Comparison of ENCODE assay signal across 1 cellular context in the genomic region with DNA sequence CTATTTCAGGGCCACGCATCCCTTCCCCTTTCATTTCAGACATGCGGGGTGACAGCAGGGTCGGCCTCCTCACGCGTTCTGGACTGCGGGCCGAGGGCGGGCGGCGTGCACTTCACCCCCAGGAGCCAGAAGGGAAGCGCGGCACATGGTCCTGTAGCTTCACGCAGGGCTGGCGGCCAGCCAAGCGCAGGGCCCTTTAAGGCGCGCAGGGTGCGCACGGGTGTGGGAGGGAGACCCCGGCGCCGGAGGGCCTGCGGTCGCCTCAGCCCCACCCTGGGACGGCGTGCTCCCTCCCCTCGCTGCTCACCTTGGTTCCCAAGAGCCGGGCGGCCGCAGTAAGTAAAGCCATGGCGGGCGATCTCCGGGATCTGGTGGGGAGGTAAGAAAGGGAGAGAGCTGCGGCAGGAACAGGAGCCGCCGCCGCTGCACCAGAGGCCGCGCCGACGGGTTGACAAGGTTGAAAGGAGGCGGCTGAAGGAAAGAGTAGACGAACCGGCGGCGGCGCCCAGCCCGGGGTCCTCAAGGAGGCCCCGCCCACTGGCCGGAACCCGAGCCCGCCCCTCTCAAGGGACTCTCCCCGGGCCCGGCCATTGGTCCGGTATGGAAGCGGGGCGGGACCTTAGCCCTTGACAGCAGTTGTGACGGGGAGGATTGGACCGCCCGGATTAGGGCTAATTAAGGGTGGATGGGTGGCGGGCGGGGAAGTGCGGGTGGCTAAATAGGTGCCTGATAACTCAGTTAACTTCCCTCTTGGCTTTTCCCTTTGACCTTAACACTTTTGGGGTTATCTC.
TF ChIP-seq lines count a peak whose summit lies in the region.

A gene (minus strand): TSS at position 478 of the 791 bp plus-strand sequence. CDS start 129 bp downstream, at position 349.

TF ChIP-seq in HEK293, 187 proteins besides CTCF, POLR2A, EP300 and RAD21 (continued from another document and continues in another):
- TF ChIP-seq, protein P1, sequence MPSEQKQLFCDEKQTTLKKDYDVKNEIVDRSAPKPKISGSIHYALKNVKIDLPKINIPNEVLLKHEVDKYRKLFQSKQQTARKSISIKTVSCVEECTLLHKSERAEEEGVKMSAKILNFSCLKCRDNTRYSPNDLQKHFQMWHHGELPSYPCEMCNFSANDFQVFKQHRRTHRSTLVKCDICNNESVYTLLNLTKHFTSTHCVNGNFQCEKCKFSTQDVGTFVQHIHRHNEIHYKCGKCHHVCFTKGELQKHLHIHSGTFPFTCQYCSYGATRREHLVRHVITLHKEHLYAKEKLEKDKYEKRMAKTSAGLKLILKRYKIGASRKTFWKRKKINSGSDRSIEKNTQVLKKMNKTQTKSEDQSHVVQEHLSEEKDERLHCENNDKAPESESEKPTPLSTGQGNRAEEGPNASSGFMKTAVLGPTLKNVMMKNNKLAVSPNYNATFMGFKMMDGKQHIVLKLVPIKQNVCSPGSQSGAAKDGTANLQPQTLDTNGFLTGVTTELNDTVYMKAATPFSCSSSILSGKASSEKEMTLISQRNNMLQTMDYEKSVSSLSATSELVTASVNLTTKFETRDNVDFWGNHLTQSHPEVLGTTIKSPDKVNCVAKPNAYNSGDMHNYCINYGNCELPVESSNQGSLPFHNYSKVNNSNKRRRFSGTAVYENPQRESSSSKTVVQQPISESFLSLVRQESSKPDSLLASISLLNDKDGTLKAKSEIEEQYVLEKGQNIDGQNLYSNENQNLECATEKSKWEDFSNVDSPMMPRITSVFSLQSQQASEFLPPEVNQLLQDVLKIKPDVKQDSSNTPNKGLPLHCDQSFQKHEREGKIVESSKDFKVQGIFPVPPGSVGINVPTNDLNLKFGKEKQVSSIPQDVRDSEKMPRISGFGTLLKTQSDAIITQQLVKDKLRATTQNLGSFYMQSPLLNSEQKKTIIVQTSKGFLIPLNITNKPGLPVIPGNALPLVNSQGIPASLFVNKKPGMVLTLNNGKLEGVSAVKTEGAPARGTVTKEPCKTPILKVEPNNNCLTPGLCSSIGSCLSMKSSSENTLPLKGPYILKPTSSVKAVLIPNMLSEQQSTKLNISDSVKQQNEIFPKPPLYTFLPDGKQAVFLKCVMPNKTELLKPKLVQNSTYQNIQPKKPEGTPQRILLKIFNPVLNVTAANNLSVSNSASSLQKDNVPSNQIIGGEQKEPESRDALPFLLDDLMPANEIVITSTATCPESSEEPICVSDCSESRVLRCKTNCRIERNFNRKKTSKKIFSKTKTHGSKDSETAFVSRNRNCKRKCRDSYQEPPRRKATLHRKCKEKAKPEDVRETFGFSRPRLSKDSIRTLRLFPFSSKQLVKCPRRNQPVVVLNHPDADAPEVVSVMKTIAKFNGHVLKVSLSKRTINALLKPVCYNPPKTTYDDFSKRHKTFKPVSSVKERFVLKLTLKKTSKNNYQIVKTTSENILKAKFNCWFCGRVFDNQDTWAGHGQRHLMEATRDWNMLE (tag by site-specific recombination; conservative IDR thresholded peaks at IDR 0.05; ENCODE audit: low read depth): no peak
- peak; percentile 87; the same call in 1 of the 2 replicates for TF ChIP-seq ZNF324 (tag by site-specific recombination; IDR thresholded peaks at IDR 0.05)
- peak; percentile 96 for TF ChIP-seq ZNF2 (tag by site-specific recombination; IDR thresholded peaks at IDR 0.05)
- no peak for TF ChIP-seq ZNF48 (tag by site-specific recombination; IDR thresholded peaks at IDR 0.05)
- no peak for TF ChIP-seq ZNF157 (tag by site-specific recombination; IDR thresholded peaks at IDR 0.05)
- no peak for TF ChIP-seq ZNF701 (tag by site-specific recombination; IDR thresholded peaks at IDR 0.05)
- TF ChIP-seq ZNF530 (tag by site-specific recombination; IDR thresholded peaks at IDR 0.05; ENCODE audit: low read depth): no peak
- TF ChIP-seq, protein P2, sequence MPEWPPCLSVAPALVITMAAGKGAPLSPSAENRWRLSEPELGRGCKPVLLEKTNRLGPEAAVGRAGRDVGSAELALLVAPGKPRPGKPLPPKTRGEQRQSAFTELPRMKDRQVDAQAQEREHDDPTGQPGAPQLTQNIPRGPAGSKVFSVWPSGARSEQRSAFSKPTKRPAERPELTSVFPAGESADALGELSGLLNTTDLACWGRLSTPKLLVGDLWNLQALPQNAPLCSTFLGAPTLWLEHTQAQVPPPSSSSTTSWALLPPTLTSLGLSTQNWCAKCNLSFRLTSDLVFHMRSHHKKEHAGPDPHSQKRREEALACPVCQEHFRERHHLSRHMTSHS (tag by site-specific recombination; IDR thresholded peaks at IDR 0.05): no peak
- TF ChIP-seq ZNF510 (tag by site-specific recombination; IDR thresholded peaks at IDR 0.05; ENCODE audit: insufficient replicate concordance): no peak
- TF ChIP-seq KLF8 (tag by site-specific recombination; IDR thresholded peaks at IDR 0.05): peak; percentile 85
- no peak for TF ChIP-seq ZNF112 (tag by site-specific recombination; IDR thresholded peaks at IDR 0.05)
- TF ChIP-seq, protein P3, sequence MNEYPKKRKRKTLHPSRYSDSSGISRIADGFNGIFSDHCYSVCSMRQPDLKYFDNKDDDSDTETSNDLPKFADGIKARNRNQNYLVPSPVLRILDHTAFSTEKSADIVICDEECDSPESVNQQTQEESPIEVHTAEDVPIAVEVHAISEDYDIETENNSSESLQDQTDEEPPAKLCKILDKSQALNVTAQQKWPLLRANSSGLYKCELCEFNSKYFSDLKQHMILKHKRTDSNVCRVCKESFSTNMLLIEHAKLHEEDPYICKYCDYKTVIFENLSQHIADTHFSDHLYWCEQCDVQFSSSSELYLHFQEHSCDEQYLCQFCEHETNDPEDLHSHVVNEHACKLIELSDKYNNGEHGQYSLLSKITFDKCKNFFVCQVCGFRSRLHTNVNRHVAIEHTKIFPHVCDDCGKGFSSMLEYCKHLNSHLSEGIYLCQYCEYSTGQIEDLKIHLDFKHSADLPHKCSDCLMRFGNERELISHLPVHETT (tag by site-specific recombination; IDR thresholded peaks at IDR 0.05): no peak
- peak; percentile 91 for TF ChIP-seq ZNF335 (tag by site-specific recombination; conservative IDR thresholded peaks at IDR 0.05)
- TF ChIP-seq ZBTB48 (tag by site-specific recombination; IDR thresholded peaks at IDR 0.05): peak; percentile 74
- no peak for TF ChIP-seq ZNF473 (tag by site-specific recombination; IDR thresholded peaks at IDR 0.05)
- no peak; the same call in 1 of the 2 replicates for TF ChIP-seq ZBTB17 (tag by site-specific recombination; IDR thresholded peaks at IDR 0.05)
- no peak for TF ChIP-seq ZNF433 (tag by site-specific recombination; IDR thresholded peaks at IDR 0.05; ENCODE audit: low read depth)
- TF ChIP-seq ZNF121 (tag by site-specific recombination; IDR thresholded peaks at IDR 0.05): 0 out of 2 replicates have a peak, but pooled peaks have one; percentile 73
- peak; percentile 94 for TF ChIP-seq ZNF561 (tag by site-specific recombination; IDR thresholded peaks at IDR 0.05; ENCODE audit: borderline replicate concordance)
- TF ChIP-seq, protein P4, sequence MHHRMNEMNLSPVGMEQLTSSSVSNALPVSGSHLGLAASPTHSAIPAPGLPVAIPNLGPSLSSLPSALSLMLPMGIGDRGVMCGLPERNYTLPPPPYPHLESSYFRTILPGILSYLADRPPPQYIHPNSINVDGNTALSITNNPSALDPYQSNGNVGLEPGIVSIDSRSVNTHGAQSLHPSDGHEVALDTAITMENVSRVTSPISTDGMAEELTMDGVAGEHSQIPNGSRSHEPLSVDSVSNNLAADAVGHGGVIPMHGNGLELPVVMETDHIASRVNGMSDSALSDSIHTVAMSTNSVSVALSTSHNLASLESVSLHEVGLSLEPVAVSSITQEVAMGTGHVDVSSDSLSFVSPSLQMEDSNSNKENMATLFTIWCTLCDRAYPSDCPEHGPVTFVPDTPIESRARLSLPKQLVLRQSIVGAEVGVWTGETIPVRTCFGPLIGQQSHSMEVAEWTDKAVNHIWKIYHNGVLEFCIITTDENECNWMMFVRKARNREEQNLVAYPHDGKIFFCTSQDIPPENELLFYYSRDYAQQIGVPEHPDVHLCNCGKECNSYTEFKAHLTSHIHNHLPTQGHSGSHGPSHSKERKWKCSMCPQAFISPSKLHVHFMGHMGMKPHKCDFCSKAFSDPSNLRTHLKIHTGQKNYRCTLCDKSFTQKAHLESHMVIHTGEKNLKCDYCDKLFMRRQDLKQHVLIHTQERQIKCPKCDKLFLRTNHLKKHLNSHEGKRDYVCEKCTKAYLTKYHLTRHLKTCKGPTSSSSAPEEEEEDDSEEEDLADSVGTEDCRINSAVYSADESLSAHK (tag by site-specific recombination; IDR thresholded peaks at IDR 0.05): 0 out of 2 replicates have a peak, but pooled peaks have one; percentile 34
- peak; percentile 76; the same call in 1 of the 2 replicates for TF ChIP-seq KLF9 (tag by site-specific recombination; IDR thresholded peaks at IDR 0.05; ENCODE audit: low read depth)
- TF ChIP-seq, protein P5, sequence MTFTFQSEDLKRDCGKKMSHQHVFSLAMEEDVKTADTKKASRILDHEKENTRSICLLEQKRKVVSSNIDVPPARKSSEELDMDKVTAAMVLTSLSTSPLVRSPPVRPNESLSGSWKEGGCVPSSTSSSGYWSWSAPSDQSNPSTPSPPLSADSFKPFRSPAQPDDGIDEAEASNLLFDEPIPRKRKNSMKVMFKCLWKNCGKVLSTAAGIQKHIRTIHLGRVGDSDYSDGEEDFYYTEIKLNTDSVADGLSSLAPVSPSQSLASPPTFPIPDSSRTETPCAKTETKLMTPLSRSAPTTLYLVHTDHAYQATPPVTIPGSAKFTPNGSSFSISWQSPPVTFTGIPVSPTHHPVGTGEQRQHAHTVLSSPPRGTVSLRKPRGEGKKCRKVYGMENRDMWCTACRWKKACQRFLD (tag by site-specific recombination; IDR thresholded peaks at IDR 0.05): no peak
- no peak for TF ChIP-seq ZNF239 (tag by site-specific recombination; IDR thresholded peaks at IDR 0.05)
- no peak for TF ChIP-seq ZFP41 (tag by site-specific recombination; IDR thresholded peaks at IDR 0.05; ENCODE audit: borderline replicate concordance)
- TF ChIP-seq, protein P6, sequence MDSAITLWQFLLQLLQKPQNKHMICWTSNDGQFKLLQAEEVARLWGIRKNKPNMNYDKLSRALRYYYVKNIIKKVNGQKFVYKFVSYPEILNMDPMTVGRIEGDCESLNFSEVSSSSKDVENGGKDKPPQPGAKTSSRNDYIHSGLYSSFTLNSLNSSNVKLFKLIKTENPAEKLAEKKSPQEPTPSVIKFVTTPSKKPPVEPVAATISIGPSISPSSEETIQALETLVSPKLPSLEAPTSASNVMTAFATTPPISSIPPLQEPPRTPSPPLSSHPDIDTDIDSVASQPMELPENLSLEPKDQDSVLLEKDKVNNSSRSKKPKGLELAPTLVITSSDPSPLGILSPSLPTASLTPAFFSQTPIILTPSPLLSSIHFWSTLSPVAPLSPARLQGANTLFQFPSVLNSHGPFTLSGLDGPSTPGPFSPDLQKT (IDR thresholded peaks at IDR 0.05; ENCODE audit: borderline replicate concordance, low read depth, low read length): no peak
- TF ChIP-seq ZNF707 (tag by site-specific recombination; IDR thresholded peaks at IDR 0.05): no peak
- no peak for TF ChIP-seq OVOL3 (tag by site-specific recombination; IDR thresholded peaks at IDR 0.05)
- no peak for TF ChIP-seq ZNF777 (tag by site-specific recombination; IDR thresholded peaks at IDR 0.05; ENCODE audit: borderline replicate concordance)
- TF ChIP-seq RBAK (tag by site-specific recombination; IDR thresholded peaks at IDR 0.05): no peak
- no peak for TF ChIP-seq ZNF354C (tag by site-specific recombination; IDR thresholded peaks at IDR 0.05; ENCODE audit: borderline replicate concordance, low read depth)
- TF ChIP-seq, protein P7, sequence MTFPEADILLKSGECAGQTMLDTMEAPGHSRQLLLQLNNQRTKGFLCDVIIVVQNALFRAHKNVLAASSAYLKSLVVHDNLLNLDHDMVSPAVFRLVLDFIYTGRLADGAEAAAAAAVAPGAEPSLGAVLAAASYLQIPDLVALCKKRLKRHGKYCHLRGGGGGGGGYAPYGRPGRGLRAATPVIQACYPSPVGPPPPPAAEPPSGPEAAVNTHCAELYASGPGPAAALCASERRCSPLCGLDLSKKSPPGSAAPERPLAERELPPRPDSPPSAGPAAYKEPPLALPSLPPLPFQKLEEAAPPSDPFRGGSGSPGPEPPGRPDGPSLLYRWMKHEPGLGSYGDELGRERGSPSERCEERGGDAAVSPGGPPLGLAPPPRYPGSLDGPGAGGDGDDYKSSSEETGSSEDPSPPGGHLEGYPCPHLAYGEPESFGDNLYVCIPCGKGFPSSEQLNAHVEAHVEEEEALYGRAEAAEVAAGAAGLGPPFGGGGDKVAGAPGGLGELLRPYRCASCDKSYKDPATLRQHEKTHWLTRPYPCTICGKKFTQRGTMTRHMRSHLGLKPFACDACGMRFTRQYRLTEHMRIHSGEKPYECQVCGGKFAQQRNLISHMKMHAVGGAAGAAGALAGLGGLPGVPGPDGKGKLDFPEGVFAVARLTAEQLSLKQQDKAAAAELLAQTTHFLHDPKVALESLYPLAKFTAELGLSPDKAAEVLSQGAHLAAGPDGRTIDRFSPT (tag by site-specific recombination; IDR thresholded peaks at IDR 0.05): no peak
- TF ChIP-seq, protein P8, sequence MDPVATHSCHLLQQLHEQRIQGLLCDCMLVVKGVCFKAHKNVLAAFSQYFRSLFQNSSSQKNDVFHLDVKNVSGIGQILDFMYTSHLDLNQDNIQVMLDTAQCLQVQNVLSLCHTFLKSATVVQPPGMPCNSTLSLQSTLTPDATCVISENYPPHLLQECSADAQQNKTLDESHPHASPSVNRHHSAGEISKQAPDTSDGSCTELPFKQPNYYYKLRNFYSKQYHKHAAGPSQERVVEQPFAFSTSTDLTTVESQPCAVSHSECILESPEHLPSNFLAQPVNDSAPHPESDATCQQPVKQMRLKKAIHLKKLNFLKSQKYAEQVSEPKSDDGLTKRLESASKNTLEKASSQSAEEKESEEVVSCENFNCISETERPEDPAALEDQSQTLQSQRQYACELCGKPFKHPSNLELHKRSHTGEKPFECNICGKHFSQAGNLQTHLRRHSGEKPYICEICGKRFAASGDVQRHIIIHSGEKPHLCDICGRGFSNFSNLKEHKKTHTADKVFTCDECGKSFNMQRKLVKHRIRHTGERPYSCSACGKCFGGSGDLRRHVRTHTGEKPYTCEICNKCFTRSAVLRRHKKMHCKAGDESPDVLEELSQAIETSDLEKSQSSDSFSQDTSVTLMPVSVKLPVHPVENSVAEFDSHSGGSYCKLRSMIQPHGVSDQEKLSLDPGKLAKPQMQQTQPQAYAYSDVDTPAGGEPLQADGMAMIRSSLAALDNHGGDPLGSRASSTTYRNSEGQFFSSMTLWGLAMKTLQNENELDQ (tag by site-specific recombination; IDR thresholded peaks at IDR 0.05; ENCODE audit: low read depth): no peak
- no peak for TF ChIP-seq ZNF426 (tag by site-specific recombination; IDR thresholded peaks at IDR 0.05)
- TF ChIP-seq ZNF311 (tag by site-specific recombination; IDR thresholded peaks at IDR 0.05; ENCODE audit: borderline replicate concordance): no peak
- no peak for TF ChIP-seq ZNF785 (tag by site-specific recombination; IDR thresholded peaks at IDR 0.05)
- TF ChIP-seq ZNF221 (tag by site-specific recombination; IDR thresholded peaks at IDR 0.05; ENCODE audit: borderline replicate concordance): no peak
- no peak for TF ChIP-seq ZNF19 (tag by site-specific recombination; IDR thresholded peaks at IDR 0.05; ENCODE audit: low read depth)
- TF ChIP-seq ZNF544 (tag by site-specific recombination; IDR thresholded peaks at IDR 0.05): no peak
- TF ChIP-seq, protein P9, sequence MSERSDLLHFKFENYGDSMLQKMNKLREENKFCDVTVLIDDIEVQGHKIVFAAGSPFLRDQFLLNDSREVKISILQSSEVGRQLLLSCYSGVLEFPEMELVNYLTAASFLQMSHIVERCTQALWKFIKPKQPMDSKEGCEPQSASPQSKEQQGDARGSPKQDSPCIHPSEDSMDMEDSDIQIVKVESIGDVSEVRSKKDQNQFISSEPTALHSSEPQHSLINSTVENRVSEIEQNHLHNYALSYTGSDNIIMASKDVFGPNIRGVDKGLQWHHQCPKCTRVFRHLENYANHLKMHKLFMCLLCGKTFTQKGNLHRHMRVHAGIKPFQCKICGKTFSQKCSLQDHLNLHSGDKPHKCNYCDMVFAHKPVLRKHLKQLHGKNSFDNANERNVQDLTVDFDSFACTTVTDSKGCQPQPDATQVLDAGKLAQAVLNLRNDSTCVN (tag by site-specific recombination; optimal IDR thresholded peaks at IDR 0.05): peak; percentile 91
- TF ChIP-seq IKZF3 (tag by site-specific recombination; IDR thresholded peaks at IDR 0.05): 0 out of 2 replicates have a peak, but pooled peaks have one; percentile 15
